21 cellular contexts compared by ENCODE assay signal in the genomic region with DNA sequence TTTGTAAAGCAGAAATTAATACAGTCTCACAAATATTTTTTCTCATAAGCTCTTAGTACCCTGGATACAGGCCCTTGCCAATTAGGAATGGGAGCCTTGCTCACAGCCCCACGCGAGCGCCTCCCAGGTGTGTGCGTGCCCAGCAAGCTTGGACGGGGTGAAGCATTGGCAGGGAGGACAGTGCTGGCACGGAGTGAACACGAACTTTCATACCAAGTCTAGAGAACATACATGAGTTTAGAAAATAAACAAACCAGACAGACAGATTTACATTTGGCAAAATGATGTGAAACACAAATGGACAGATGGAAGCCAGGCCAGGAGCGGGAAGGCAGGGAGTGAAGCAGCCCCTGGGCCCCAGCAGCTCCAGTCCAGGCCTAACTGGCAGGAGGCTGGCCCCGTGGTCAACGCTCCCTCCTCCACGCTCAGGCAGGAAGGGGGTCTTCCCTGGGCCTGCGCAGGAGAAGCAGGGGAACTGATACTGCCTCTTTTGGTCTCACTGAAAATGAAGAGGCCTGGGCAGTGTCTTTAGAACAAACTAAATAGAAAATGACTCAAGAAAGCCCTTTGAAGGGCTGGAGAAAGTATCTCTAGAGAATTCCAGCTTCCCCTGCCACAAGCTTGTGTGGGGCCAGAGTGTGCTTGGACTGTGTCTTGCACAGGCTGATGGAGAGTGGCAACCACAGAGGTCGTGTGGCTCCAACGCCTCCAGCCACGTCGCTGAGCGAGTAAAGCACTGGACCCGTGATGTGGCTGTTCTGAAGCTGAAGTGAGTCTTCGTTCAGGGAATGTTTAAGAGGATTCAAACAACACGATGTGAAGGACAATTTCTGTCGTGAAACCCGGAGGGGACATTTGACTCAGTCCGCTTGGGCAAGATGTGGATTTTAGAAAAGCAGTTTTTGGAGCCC. TPM values are rescaled to one million over a fixed set of nuclear protein-coding genes. Genes with fewer than 3 reads are reported as not detected.
DNase-seq lines count a peak whose midpoint lies in the region; ATAC-seq, FAIRE-seq and TF ChIP-seq lines count a peak whose summit lies in the region.
"Had no signal": no experiment of that assay in that cellular context is flagged by ENCODE, and none has a peak within 500 bp of the region (broad histone marks: within the 10 kb centered on the region; RNA-seq: fewer than 3 reads in every experiment).

No MANE protein-coding gene starts in this region.

- POLR2A ChIA-PET in CD8-positive, alpha-beta memory T cell (lab: Charles Lee) = interaction anchor here (0.8 to 1.7 kb wide), 3 partner anchors 17 to 121 kb away, joined by 3 to 4 read pairs (median 4); a partner anchor contains a TSS
- POLR2A ChIA-PET in GM12878 (lab: Charles Lee) = interaction anchor here (0.6 kb wide), 1 partner anchor 23 kb away, joined by 3 read pairs; no protein-coding TSS in a partner anchor

- WGBS in GM12878 (ENCODE audit: insufficient coverage, insufficient replicate concordance, low lambda C conversion rate, missing lambda C conversion rate) = 72% methylated on average over 23 of the region's 23 CpGs

- H3K79me2 ChIP-seq in GM12878 (ENCODE audit: control insufficient read depth, insufficient read depth, low read length) (no peaks in the 10 kb centered on the region), neural progenitor cell (ENCODE audit: low read depth) (no peaks in the 10 kb centered on the region), GM23338 (replicated peaks; ENCODE audit: insufficient read depth) (no peaks in the 10 kb centered on the region)

- no peak overlapping the region for H2AFZ ChIP-seq in GM12878 (ENCODE audit: control insufficient read depth, low read depth, low read length)
- no peak overlapping the region for H2AFZ ChIP-seq in neural progenitor cell (replicated peaks)
- H2AFZ ChIP-seq in GM23338 = no peak overlapping the region

- TF ChIP-seq POLR2A in GM12878 (IDR thresholded peaks at IDR 0.05; ENCODE audit: low read depth, low read length) = no peak

- no peaks in the 10 kb centered on the region for H3K36me3 ChIP-seq in CD4-positive, CD25-positive, alpha-beta regulatory T cell (ENCODE audit: control insufficient read depth, insufficient read depth, low read length)
- no peaks in the 10 kb centered on the region for H3K36me3 ChIP-seq in CD8-positive, alpha-beta memory T cell (ENCODE audit: insufficient read depth, low read length)
- H3K36me3 ChIP-seq in GM12878 (ENCODE audit: control insufficient read depth in 2 of 2, insufficient read depth in 2 of 2, low read length in 1 of 2) (no peaks in the 10 kb centered on the region), neural progenitor cell (no peaks in the 10 kb centered on the region), GM23338 (ENCODE audit: insufficient read depth) (no peaks in the 10 kb centered on the region)
- H3K36me3 ChIP-seq: ovary, uterus had no signal

- ATAC-seq in CD4-positive, CD25-positive, alpha-beta regulatory T cell (ENCODE audit: low read depth in 2 of 2) = no peak
- ATAC-seq in GM12878 (peak; percentile 59), HG03159 (IDR thresholded peaks at IDR 0.05; ENCODE audit: unreplicated experiment) (no peak), GM23338 (no peak)
- ATAC-seq: esophagus mucosa had no signal

- no peak for FAIRE-seq in GM12878 (lab: Jason Lieb, UNC)

- peak overlapping the region; percentile 67 to 92 (median 82) for H3K4me3 Mint-ChIP-seq in CD4-positive, CD25-positive, alpha-beta regulatory T cell
- peak overlapping the region in 1 of 7 donors; percentile 28 for H3K4me3 Mint-ChIP-seq in CD8-positive, alpha-beta memory T cell
- H3K4me3 Mint-ChIP-seq in neural progenitor cell (no peak overlapping the region), GM23338 (no peak overlapping the region)
- H3K4me3 Mint-ChIP-seq: T-helper 1 cell treated with Interleukin-12 subunit alpha and Interleukin-12 subunit beta and Interleukin-4 antibody, amounts not matched to agents 30 μg/mL and 1 μg/mL, for 36 hours had no signal

- TF ChIP-seq EP300 in GM12878 (IDR thresholded peaks at IDR 0.05; ENCODE audit: borderline replicate concordance in 1 of 2, control insufficient read depth in 1 of 2, low read depth in 2 of 2, low read length in 2 of 2) = no peak

- CTCF ChIA-PET in CD8-positive, alpha-beta memory T cell (lab: Charles Lee) = interaction anchor here (1.0 to 4.4 kb wide), 8 partner anchors 9 to 129 kb away, joined by 3 to 47 read pairs (median 4); no protein-coding TSS in a partner anchor
- CTCF ChIA-PET in GM12878 (lab: Yijun Ruan, JAX) = interaction anchor here (0.7 to 2.6 kb wide), 10 partner anchors 18 to 136 kb away, joined by 3 to 10 read pairs (median 5); a partner anchor contains a TSS

- no peaks in the 10 kb centered on the region for H3K9me3 Mint-ChIP-seq in CD4-positive, CD25-positive, alpha-beta regulatory T cell
- H3K9me3 Mint-ChIP-seq in CD8-positive, alpha-beta memory T cell = no peaks in the 10 kb centered on the region
- H3K9me3 Mint-ChIP-seq in neural progenitor cell = no peaks in the 10 kb centered on the region
- no peaks in the 10 kb centered on the region for H3K9me3 Mint-ChIP-seq in GM23338
- H3K9me3 Mint-ChIP-seq: T-helper 1 cell treated with Interleukin-12 subunit alpha and Interleukin-12 subunit beta and Interleukin-4 antibody, amounts not matched to agents 30 μg/mL and 1 μg/mL, for 36 hours had no signal

- H3K4me3 ChIP-seq in CD4-positive, CD25-positive, alpha-beta regulatory T cell (ENCODE audit: low read depth, low read length) = peak overlapping the region; percentile 64
- H3K4me3 ChIP-seq in CD8-positive, alpha-beta memory T cell (ENCODE audit: low read length) = no peak overlapping the region
- H3K4me3 ChIP-seq in GM12878 (no peak overlapping the region), neural progenitor cell (no peak overlapping the region), GM23338 (no peak overlapping the region)
- H3K4me3 ChIP-seq: left ventricle myocardium inferior, ovary, uterus had no signal

- TF ChIP-seq CTCF in GM12878 (IDR thresholded peaks at IDR 0.05 in 2 of 3, conservative IDR thresholded peaks at IDR 0.05 in 1 of 3; ENCODE audit: control insufficient read depth in 2 of 3, extremely low read depth in 1 of 3, insufficient read depth in 1 of 3, low read depth in 3 of 3, low read length in 3 of 3) = no peak
- TF ChIP-seq CTCF in neural progenitor cell (IDR thresholded peaks at IDR 0.05) = no peak
- no peak for TF ChIP-seq CTCF in GM23338 (conservative IDR thresholded peaks at IDR 0.05; ENCODE audit: low read depth in 2 of 2)

- no peak overlapping the region for H3K9ac ChIP-seq in GM12878 (ENCODE audit: control insufficient read depth, insufficient read depth, low read length)
- no peak overlapping the region for H3K9ac ChIP-seq in neural progenitor cell

- peaks cover 14 to 86% (median 38%) of the 10 kb centered on the region in 4 donors for H3K4me1 Mint-ChIP-seq in CD4-positive, CD25-positive, alpha-beta regulatory T cell
- peaks cover 48 to 64% (median 51%) of the 10 kb centered on the region in 3 donors for H3K4me1 Mint-ChIP-seq in CD8-positive, alpha-beta memory T cell
- H3K4me1 Mint-ChIP-seq in neural progenitor cell (peaks cover 7% of the 10 kb centered on the region), GM23338 (peaks cover 23% of the 10 kb centered on the region)

- H3K4me2 ChIP-seq in GM12878 (ENCODE audit: control insufficient read depth, insufficient read depth) = no peak overlapping the region
- no peak overlapping the region for H3K4me2 ChIP-seq in neural progenitor cell
- no peak overlapping the region for H3K4me2 ChIP-seq in GM23338

- H4K20me1 ChIP-seq in GM12878 (ENCODE audit: control insufficient read depth, insufficient read depth) = no peaks in the 10 kb centered on the region
- H4K20me1 ChIP-seq in neural progenitor cell (ENCODE audit: low read depth) = no peaks in the 10 kb centered on the region
- H4K20me1 ChIP-seq in GM23338 (replicated peaks; ENCODE audit: insufficient read depth) = no peaks in the 10 kb centered on the region

- no peak for DNase-seq in CD4-positive, CD25-positive, alpha-beta regulatory T cell
- no peak for DNase-seq in CD8-positive, alpha-beta memory T cell
- DNase-seq in GM12878 (ENCODE audit: low read depth, low spot score) (no peak), neural progenitor cell (ENCODE audit: low spot score) (no peak), D341Med (ENCODE audit: low spot score) (no peak), GM23338 (ENCODE audit: low spot score) (no peak)
- DNase-seq: activated CD8-positive, alpha-beta memory T cell treated with anti-CD3 and anti-CD28 coated beads, Interleukin-2, amount 50 U/mL, for 4 hours; Calu3; caudate nucleus; Karpas-422; left ventricle myocardium inferior; NCI-H1105; NCI-H526 treated with DMSO at 0.1 percent for 48 hours; ovary; SIG-M5; substantia nigra; uterus had no signal

- no peaks in the 10 kb centered on the region for H3K27me3 Mint-ChIP-seq in CD4-positive, CD25-positive, alpha-beta regulatory T cell
- no peaks in the 10 kb centered on the region for H3K27me3 Mint-ChIP-seq in CD8-positive, alpha-beta memory T cell
- H3K27me3 Mint-ChIP-seq in neural progenitor cell (ENCODE audit: insufficient read depth, low read depth) = peaks cover 5% of the 10 kb centered on the region
- no peaks in the 10 kb centered on the region for H3K27me3 Mint-ChIP-seq in GM23338 (ENCODE audit: insufficient read depth, low read depth, poor library complexity)

- no TSS peak for BruUV-seq in GM12878 (replicated peaks; lab: Mats Ljungman, UMichigan)

- RAD21 ChIA-PET in GM12878 (lab: Charles Lee; ENCODE audit: unreplicated experiment) = interaction anchor here (0.6 to 1.5 kb wide), 3 partner anchors 27 to 386 kb away, joined by 3 to 6 read pairs (median 3); a partner anchor contains a TSS

- H3K36me3 Mint-ChIP-seq in CD4-positive, CD25-positive, alpha-beta regulatory T cell = peaks cover 50% of the 10 kb centered on the region
- peaks cover 0 to 54% (median 10%) of the 10 kb centered on the region in 3 donors for H3K36me3 Mint-ChIP-seq in CD8-positive, alpha-beta memory T cell
- peaks cover 4% of the 10 kb centered on the region for H3K36me3 Mint-ChIP-seq in neural progenitor cell
- peaks cover 5% of the 10 kb centered on the region; the same call in 1 of the 3 replicates for H3K36me3 Mint-ChIP-seq in GM23338 (ENCODE audit: low read depth)

- TF ChIP-seq RAD21 in GM12878 (IDR thresholded peaks at IDR 0.05; ENCODE audit: insufficient read depth, low read depth, low read length) = no peak

- peak overlapping the region; percentile 62 for H3K27ac ChIP-seq in CD4-positive, CD25-positive, alpha-beta regulatory T cell (ENCODE audit: insufficient read depth, low read length, poor library complexity, severe bottlenecking)
- H3K27ac ChIP-seq in CD8-positive, alpha-beta memory T cell (ENCODE audit: low read depth, low read length) = no peak overlapping the region
- H3K27ac ChIP-seq in GM12878 (ENCODE audit: control insufficient read depth, insufficient read depth) (no peak overlapping the region), neural progenitor cell (no peak overlapping the region), GM23338 (ENCODE audit: low read depth) (no peak overlapping the region)
- H3K27ac ChIP-seq: left ventricle myocardium inferior, ovary, uterus had no signal

- SMC1A ChIA-PET in GM12878 (lab: Charles Lee; ENCODE audit: uncharacterized antibody, unreplicated experiment) = interaction anchor here (0.8 to 1.9 kb wide), 7 partner anchors 8 to 128 kb away, joined by 3 to 6 read pairs (median 4); no protein-coding TSS in a partner anchor

- no peaks in the 10 kb centered on the region for H3K9me3 ChIP-seq in CD4-positive, CD25-positive, alpha-beta regulatory T cell (ENCODE audit: control insufficient read depth in 2 of 2, low read length in 2 of 2)
- no peaks in the 10 kb centered on the region for H3K9me3 ChIP-seq in CD8-positive, alpha-beta memory T cell (ENCODE audit: low read length)
- no peaks in the 10 kb centered on the region for H3K9me3 ChIP-seq in GM12878 (replicated peaks; ENCODE audit: control insufficient read depth, insufficient read depth, low read length)
- no peaks in the 10 kb centered on the region for H3K9me3 ChIP-seq in neural progenitor cell (ENCODE audit: low read depth)
- H3K9me3 ChIP-seq: left ventricle myocardium inferior, ovary, uterus had no signal

- peaks cover 57% of the 10 kb centered on the region for H3K4me1 ChIP-seq in CD4-positive, CD25-positive, alpha-beta regulatory T cell (ENCODE audit: control insufficient read depth, insufficient read depth, low read length, poor library complexity, severe bottlenecking)
- peaks cover 38% of the 10 kb centered on the region for H3K4me1 ChIP-seq in CD8-positive, alpha-beta memory T cell (ENCODE audit: insufficient read depth, low read length)
- H3K4me1 ChIP-seq in GM12878 (ENCODE audit: control insufficient read depth, insufficient read depth, low read length) = peaks cover 6% of the 10 kb centered on the region
- peaks cover 14% of the 10 kb centered on the region for H3K4me1 ChIP-seq in neural progenitor cell
- peaks cover 8% of the 10 kb centered on the region for H3K4me1 ChIP-seq in GM23338 (ENCODE audit: insufficient read depth)
- H3K4me1 ChIP-seq: uterus had no signal

- H3K9me2 ChIP-seq in GM23338 (ENCODE audit: insufficient read depth) = no peaks in the 10 kb centered on the region

- no peaks in the 10 kb centered on the region for H3K27me3 ChIP-seq in CD4-positive, CD25-positive, alpha-beta regulatory T cell (ENCODE audit: control insufficient read depth, insufficient read depth, low read length)
- no peaks in the 10 kb centered on the region for H3K27me3 ChIP-seq in CD8-positive, alpha-beta memory T cell (ENCODE audit: insufficient read depth, low read length, poor library complexity, severe bottlenecking)
- H3K27me3 ChIP-seq in GM12878 (replicated peaks in 1 of 2; ENCODE audit: control insufficient read depth in 2 of 2, insufficient read depth in 2 of 2, low read length in 1 of 2) = no peaks in the 10 kb centered on the region
- H3K27me3 ChIP-seq in neural progenitor cell = no peaks in the 10 kb centered on the region
- no peaks in the 10 kb centered on the region for H3K27me3 ChIP-seq in GM23338 (ENCODE audit: insufficient read depth)
- H3K27me3 ChIP-seq: ovary, uterus had no signal

- H3F3A ChIP-seq in neural progenitor cell (ENCODE audit: low read depth) = no peaks in the 10 kb centered on the region
- peaks cover 10% of the 10 kb centered on the region; the same call in 1 of the 2 replicates for H3F3A ChIP-seq in GM23338 (replicated peaks; ENCODE audit: low read depth)

- intact Hi-C loops in GM12878 (cut with micrococcal nuclease; ENCODE audit: unreplicated experiment) = no loop called here

- in situ Hi-C loops in GM12878 (cut with MboI) = no loop called here

- H3K27ac Mint-ChIP-seq in CD4-positive, CD25-positive, alpha-beta regulatory T cell = peak overlapping the region; percentile 93 to 98 (median 96)
- H3K27ac Mint-ChIP-seq in CD8-positive, alpha-beta memory T cell = peak overlapping the region in 7 of 8 donors; percentile 69 to 90 (median 85)
- H3K27ac Mint-ChIP-seq in neural progenitor cell (peak overlapping the region; percentile 18), GM23338 (no peak overlapping the region)

RNA-seq across cellular contexts. Expression of a gene that starts 9.9 kb away (rescaled TPM):
- total RNA-seq in CD4-positive, CD25-positive, alpha-beta regulatory T cell = 1.0 TPM
- under 1 TPM in 2 of 4 donors, not detected in 2; 0.14 to 0.24 TPM for polyA plus RNA-seq in CD4-positive, CD25-positive, alpha-beta regulatory T cell
- under 1 TPM; 0.64 to 0.94 TPM for total RNA-seq in CD8-positive, alpha-beta memory T cell
- polyA plus RNA-seq in CD8-positive, alpha-beta memory T cell = 0.68 TPM
- total RNA-seq in GM12878 (2013; cell fraction: nucleolus; rRNA removed) = not detected in 2 replicates
- not detected in 2 replicates for total RNA-seq in GM12878 (2014; rRNA removed)
- total RNA-seq in GM12878 (2014; rRNA removed; fragmentation: Illumina TruSeq; extraction: Trizol) = not detected in 2 replicates
- total RNA-seq in GM12878 (2021) = not detected in 2 replicates
- not detected for polyA plus RNA-seq in GM12878 (2011; ENCODE audit: low read depth)
- polyA plus RNA-seq in GM12878 (2011; rRNA removed) = not detected in 2 replicates
- polyA plus RNA-seq in GM12878 (2011; cell fraction: cytosol; rRNA removed) = not detected in 2 replicates
- polyA plus RNA-seq in GM12878 (2011; cell fraction: nucleus; rRNA removed) = not detected in 2 replicates
- 0.11 TPM in 1 of 2 replicates, not detected in the other for polyA plus RNA-seq in GM12878 (2012)
- not detected in 2 replicates for polyA plus RNA-seq in GM12878 (2014; fragmentation: Illumina TruSeq; extraction: Trizol)
- polyA plus RNA-seq in GM12878 (2014; fragmentation: Nextera tagmentation; extraction: Ambion mirVana) = not detected
- polyA plus RNA-seq in GM12878 (2014; rRNA removed) = not detected in 2 replicates
- polyA plus RNA-seq in GM12878 (2016; fragmentation: Nextera tagmentation; extraction: Ambion mirVana) = not detected
- polyA minus RNA-seq in GM12878 (2011; rRNA and poly(A)+ RNA removed) = not detected in 2 replicates
- not detected in 2 replicates for polyA minus RNA-seq in GM12878 (2011; cell fraction: cytosol; rRNA and poly(A)+ RNA removed)
- not detected in 2 replicates for polyA minus RNA-seq in GM12878 (2011; cell fraction: nucleus; rRNA and poly(A)+ RNA removed)
- total RNA-seq in neural progenitor cell (ENCODE audit: low replicate concordance) = 0.49 and 1.7 TPM in 2 replicates
- 8.7 and 12.3 TPM in 2 replicates for total RNA-seq in GM23338 (2014; rRNA removed; shearing (Covaris generic))
- polyA plus RNA-seq in GM23338 (2016; fragmentation: Nextera tagmentation; extraction: Ambion mirVana) = 2.3 and 2.8 TPM in 2 replicates
- total RNA-seq: Calu3, esophagus mucosa, HT1080, left ventricle myocardium inferior had no signal

RNA-seq across cellular contexts. Expression of a gene that starts 47.4 kb away (rescaled TPM):
- 105 TPM for total RNA-seq in CD4-positive, CD25-positive, alpha-beta regulatory T cell
- 10 to 100 TPM; 41.3 to 47.6 (median 45.0) TPM for polyA plus RNA-seq in CD4-positive, CD25-positive, alpha-beta regulatory T cell
- 100 to 1,000 TPM; 105 to 109 TPM for total RNA-seq in CD8-positive, alpha-beta memory T cell
- polyA plus RNA-seq in CD8-positive, alpha-beta memory T cell = 69.3 TPM
- total RNA-seq in GM12878 (2013; cell fraction: nucleolus; rRNA removed) = 141 and 143 TPM in 2 replicates
- 45.0 and 47.8 TPM in 2 replicates for total RNA-seq in GM12878 (2014; rRNA removed)
- 32.3 and 36.3 TPM in 2 replicates for total RNA-seq in GM12878 (2014; rRNA removed; fragmentation: Illumina TruSeq; extraction: Trizol)
- 64.9 and 71.3 TPM in 2 replicates for total RNA-seq in GM12878 (2021)
- polyA plus RNA-seq in GM12878 (2011; ENCODE audit: low read depth) = 22.3 TPM
- 46.4 and 59.8 TPM in 2 replicates for polyA plus RNA-seq in GM12878 (2011; rRNA removed)
- 59.3 and 75.5 TPM in 2 replicates for polyA plus RNA-seq in GM12878 (2011; cell fraction: cytosol; rRNA removed)
- 197 and 273 TPM in 2 replicates for polyA plus RNA-seq in GM12878 (2011; cell fraction: nucleus; rRNA removed)
- 35.8 and 64.1 TPM in 2 replicates for polyA plus RNA-seq in GM12878 (2012)
- polyA plus RNA-seq in GM12878 (2014; fragmentation: Illumina TruSeq; extraction: Trizol) = 17.2 and 35.5 TPM in 2 replicates
- 10 to 100 TPM; 18.8 to 25.5 TPM for polyA plus RNA-seq in GM12878 (2014; fragmentation: Nextera tagmentation; extraction: Ambion mirVana)
- polyA plus RNA-seq in GM12878 (2014; rRNA removed) = 51.0 and 52.7 TPM in 2 replicates
- polyA plus RNA-seq in GM12878 (2016; fragmentation: Nextera tagmentation; extraction: Ambion mirVana) = 10 to 100 TPM; 48.6 to 59.0 TPM
- polyA minus RNA-seq in GM12878 (2011; rRNA and poly(A)+ RNA removed) = 77.7 and 98.1 TPM in 2 replicates
- polyA minus RNA-seq in GM12878 (2011; cell fraction: cytosol; rRNA and poly(A)+ RNA removed) = 25.5 and 37.9 TPM in 2 replicates
- 53.9 and 91.8 TPM in 2 replicates for polyA minus RNA-seq in GM12878 (2011; cell fraction: nucleus; rRNA and poly(A)+ RNA removed)
- 64.3 and 72.8 TPM in 2 replicates for total RNA-seq in neural progenitor cell (ENCODE audit: low replicate concordance)
- total RNA-seq in GM23338 (2014; rRNA removed; shearing (Covaris generic)) = 65.9 and 75.4 TPM in 2 replicates
- polyA plus RNA-seq in GM23338 (2016; fragmentation: Nextera tagmentation; extraction: Ambion mirVana) = 77.4 and 77.5 TPM in 2 replicates

Comparison
In these comparisons a context has a peak if more than half of its experiments do, and no peak if none do; other contexts are left out.
1. H3K4me3 Mint-ChIP-seq: peak in CD4-positive, CD25-positive, alpha-beta regulatory T cell (4 of 4); none in neural progenitor cell (single experiment) and GM23338 (single experiment).